In genomic region chr6:80541186-80541585, GRCh38 we compare ENCODE assay signal across 11 cellular contexts.
DNase-seq lines count a peak whose midpoint lies in the region; ATAC-seq and TF ChIP-seq lines count a peak whose summit lies in the region.
"Had no signal": no experiment of that assay in that cellular context is flagged by ENCODE, and none has a peak within 500 bp of the region (broad histone marks: within the 10 kb centered on the region; RNA-seq: fewer than 3 reads in every experiment).

No MANE protein-coding gene starts in this region.

- in situ Hi-C loops in GM23248 (cut with MboI), result no loop called here

- H3K36me3 ChIP-seq in GM23248 (ENCODE audit: low read depth) (no peaks in the 10 kb centered on the region; the same call in 1 of the 2 replicates), PC-9 (ENCODE audit: low read depth) (no peaks in the 10 kb centered on the region)

- H3K27ac ChIP-seq in GM23248, result peak overlapping the region; percentile 73
- H3K27ac ChIP-seq in PC-9, result peak overlapping the region; percentile 66

- H3K27me3 ChIP-seq in GM23248 (replicated peaks; ENCODE audit: insufficient read depth) (no peaks in the 10 kb centered on the region), PC-9 (ENCODE audit: insufficient read depth, low read depth) (no peaks in the 10 kb centered on the region)

- peak; percentile 79 for DNase-seq in AG20443 (ENCODE audit: low spot score)
- DNase-seq in GM23248, result peak; percentile 87
- DNase-seq in PC-9, result peak; percentile 62 to 84
- DNase-seq in fibroblast of pulmonary artery (ENCODE audit: low read depth), result peak; percentile 70
- DNase-seq in NCI-H1694 (lab: John Stamatoyannopoulos, UW), result no peak
- no peak for DNase-seq in DMS114 treated with DMSO at 0.1 percent for 48 hours (lab: John Stamatoyannopoulos, UW; ENCODE audit: unreplicated experiment)
- no peak for DNase-seq in dermis blood vessel endothelial cell
- no peak for DNase-seq in omental fat pad (ENCODE audit: low spot score)
- DNase-seq: erythroblast, NCI-H2081, T-cell had no signal

- CTCF ChIA-PET in PC-9 (lab: Charles Lee), result no interaction called here

- H2AFZ ChIP-seq in GM23248 (no peak overlapping the region), PC-9 (no peak overlapping the region; the same call in 1 of the 2 replicates)

- POLR2A ChIA-PET in PC-9 (lab: Charles Lee; ENCODE audit: unreplicated experiment), result no interaction called here

- H3F3A ChIP-seq in GM23248 (ENCODE audit: insufficient read depth), result peaks cover 23% of the 10 kb centered on the region
- no peaks in the 10 kb centered on the region for H3F3A ChIP-seq in PC-9 (ENCODE audit: insufficient read depth, low read depth)

- H3K9ac ChIP-seq in GM23248, result no peak overlapping the region; the same call in 1 of the 2 replicates

- intact Hi-C loops in PC-9 (cut with micrococcal nuclease; ENCODE audit: unreplicated experiment), result loop anchor here (1.0 to 10.0 kb wide), 2 partner anchors 87 to 416 kb away; no protein-coding TSS in a partner anchor

- H4K20me1 ChIP-seq in GM23248 (ENCODE audit: insufficient read depth), result no peaks in the 10 kb centered on the region
- no peaks in the 10 kb centered on the region for H4K20me1 ChIP-seq in PC-9 (ENCODE audit: insufficient read depth)

- BruUV-seq in PC-9 (replicated peaks; lab: Mats Ljungman, UMichigan), result no TSS peak

- no peaks in the 10 kb centered on the region for H3K9me3 ChIP-seq in GM23248 (ENCODE audit: low read depth)
- no peaks in the 10 kb centered on the region for H3K9me3 ChIP-seq in PC-9 (ENCODE audit: insufficient read depth, low read depth)

- peak overlapping the region; percentile 9 for H3K4me2 ChIP-seq in GM23248 (ENCODE audit: unreplicated experiment)
- H3K4me2 ChIP-seq in PC-9, result peak overlapping the region; percentile 43

- no peak for TF ChIP-seq CTCF in PC-9 (conservative IDR thresholded peaks at IDR 0.05)
- no peak for TF ChIP-seq CTCF in fibroblast of pulmonary artery (IDR thresholded peaks at IDR 0.05; ENCODE audit: low read length, missing control alignments)
- no peak for TF ChIP-seq CTCF in omental fat pad (IDR thresholded peaks at IDR 0.05)

- no peaks in the 10 kb centered on the region for H3K9me2 ChIP-seq in GM23248 (ENCODE audit: insufficient read depth)
- no peaks in the 10 kb centered on the region for H3K9me2 ChIP-seq in PC-9 (ENCODE audit: insufficient read depth)

- no peak for ATAC-seq in omental fat pad (ENCODE audit: low FRiP score)
- ATAC-seq: T-cell had no signal

- H3K4me3 ChIP-seq in GM23248, result no peak overlapping the region
- H3K4me3 ChIP-seq in PC-9, result no peak overlapping the region
- H3K4me3 ChIP-seq in fibroblast of pulmonary artery (replicated peaks; ENCODE audit: low read depth, low read length), result no peak overlapping the region

- H3K4me1 ChIP-seq in GM23248 (ENCODE audit: insufficient read depth) (peaks cover 51% of the 10 kb centered on the region), PC-9 (replicated peaks; ENCODE audit: insufficient read depth) (peaks cover 16% of the 10 kb centered on the region)

- H3K79me2 ChIP-seq in GM23248 (ENCODE audit: insufficient read depth), result no peaks in the 10 kb centered on the region
- H3K79me2 ChIP-seq in PC-9 (ENCODE audit: low read depth), result no peaks in the 10 kb centered on the region

Comparison
In these comparisons a context has a peak if more than half of its experiments do, and no peak if none do; other contexts are left out.
1. DNase-seq: peak in AG20443 (single experiment), GM23248 (single experiment), PC-9 (2 of 2) and fibroblast of pulmonary artery (single experiment); none in NCI-H1694 (single experiment), DMS114 treated with DMSO at 0.1 percent for 48 hours (single experiment), dermis blood vessel endothelial cell (single experiment) and omental fat pad (single experiment).